In the genomic region with DNA sequence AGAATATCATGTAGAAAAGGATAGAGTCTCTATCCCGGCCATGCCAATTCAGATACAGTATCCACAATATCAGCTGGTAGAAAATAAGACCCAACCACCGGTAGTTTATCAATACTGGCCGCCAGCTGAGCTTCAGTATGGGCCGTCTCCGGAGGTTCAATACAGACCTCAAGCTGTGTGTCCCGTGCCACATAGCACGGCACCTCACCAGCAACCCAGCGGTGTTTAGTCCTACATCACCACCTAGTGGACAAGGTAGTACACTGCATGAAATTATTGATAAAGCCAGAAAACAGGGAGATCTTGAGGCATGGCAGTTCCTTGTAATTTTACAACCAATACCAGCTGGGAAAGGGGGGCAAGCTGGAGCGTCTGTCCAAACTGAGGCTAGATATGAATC, we compare ENCODE assay signal across 13 cellular contexts. TPM values are rescaled to one million over a fixed set of nuclear protein-coding genes. Genes with fewer than 3 reads are reported as not detected.
DNase-seq lines count a peak whose midpoint lies in the region; ATAC-seq, FAIRE-seq and TF ChIP-seq lines count a peak whose summit lies in the region.
"Not testable (repeated sequence)": the region's sequence is repeated elsewhere in the genome, so short reads cannot be mapped to it uniquely, and the experiment has no call there.
"Had no signal": no experiment of that assay in that cellular context is flagged by ENCODE, and none has a peak within 500 bp of the region (broad histone marks: within the 10 kb centered on the region; RNA-seq: fewer than 3 reads in every experiment).

No MANE protein-coding gene starts in this region.

- not testable (repeated sequence) for H3K4me1 ChIP-seq in H9 (ENCODE audit: insufficient read depth, low read length); K562 (replicated peaks in 1 of 2; ENCODE audit: control insufficient read depth in 2 of 2, insufficient read depth in 2 of 2, low read length in 2 of 2); endodermal cell (ENCODE audit: control insufficient read depth, insufficient read depth, low read length); liver (ENCODE audit: control insufficient read depth in 4 of 4, insufficient read depth in 4 of 4, low read length in 3 of 4); neural progenitor cell

- not testable (repeated sequence) for H3F3A ChIP-seq in neural progenitor cell (ENCODE audit: low read depth)

- H3K56ac ChIP-seq in H9 (ENCODE audit: insufficient read length, low read depth, low read length) = not testable (repeated sequence)

- not testable (repeated sequence) for H2AFZ ChIP-seq in H9 (ENCODE audit: low read length); K562 (ENCODE audit: low read depth, low read length); neural progenitor cell (replicated peaks)

- not testable (repeated sequence) for H2BK20ac ChIP-seq in H9 (ENCODE audit: low read depth, low read length, poor library complexity, severe bottlenecking)

- WGBS in H9 (ENCODE audit: extremely low coverage, insufficient read length, low lambda C conversion rate) = no CpG with 5 or more reads among the region's 9 CpGs
- 0% methylated on average over 1 of the region's 9 CpGs for WGBS in K562 (ENCODE audit: insufficient coverage, low coverage, missing lambda C conversion rate)
- WGBS in endodermal cell (ENCODE audit: insufficient coverage in 1 of 2, insufficient read length in 1 of 2), 2 experiments = 0% methylated on average over 1 of the region's 9 CpGs; no CpG with 5 or more reads in 1 of the 2 experiments
- 15% methylated on average over 2 of the region's 9 CpGs for WGBS in liver

- not testable (repeated sequence) for H2BK12ac ChIP-seq in H9 (ENCODE audit: insufficient read length, low read depth, low read length)

- H3K27me3 ChIP-seq in H9 (ENCODE audit: insufficient read depth, low read length); K562 (ENCODE audit: control insufficient read depth in 2 of 2, insufficient read depth in 2 of 2, low read length in 2 of 2); endodermal cell (ENCODE audit: control insufficient read depth, insufficient read depth, low read length, poor library complexity, severe bottlenecking); liver (ENCODE audit: control insufficient read depth in 4 of 4, insufficient read depth in 4 of 4, low read length in 3 of 4); neural progenitor cell: not testable (repeated sequence)

- not testable (repeated sequence) for H3K4me1 Mint-ChIP-seq in H9, endodermal cell, neural progenitor cell

- CTCF ChIA-PET in K562 (lab: Yijun Ruan, JAX; ENCODE audit: low intra/inter-chr PET ratio) = not testable (repeated sequence)

- not testable (repeated sequence) for TF ChIP-seq RAD21 in K562 (CRISPR knock-in tag; conservative IDR thresholded peaks at IDR 0.05 in 1 of 2, IDR thresholded peaks at IDR 0.05 in 1 of 2)
- TF ChIP-seq RAD21 in liver (IDR thresholded peaks at IDR 0.05) = peak; percentile 27 to 33

- H4K20me1 ChIP-seq in H9 (ENCODE audit: control insufficient read depth, insufficient read depth, insufficient read length); K562 (replicated peaks; ENCODE audit: control insufficient read depth, insufficient read depth, low read length); neural progenitor cell (ENCODE audit: low read depth): not testable (repeated sequence)

- H3K79me1 ChIP-seq in H9 (ENCODE audit: insufficient read depth, low read depth, low read length, poor library complexity, severe bottlenecking) = not testable (repeated sequence)

- in situ Hi-C loops in K562 (cut with MboI) = not testable (repeated sequence)

- not testable (repeated sequence) for H3K27ac Mint-ChIP-seq in H9, endodermal cell, neural progenitor cell

- TF ChIP-seq EP300 in K562 (IDR thresholded peaks at IDR 0.05; ENCODE audit: low read length) = not testable (repeated sequence)

- H3K9me3 Mint-ChIP-seq in H9 = peaks cover 18 to 27% of the 10 kb centered on the region in 2 experiments
- peaks cover 28% of the 10 kb centered on the region for H3K9me3 Mint-ChIP-seq in endodermal cell
- H3K9me3 Mint-ChIP-seq in neural progenitor cell = not testable (repeated sequence)

- not testable (repeated sequence) for TF ChIP-seq POLR2A in K562 (conservative IDR thresholded peaks at IDR 0.05)

- H2BK5ac ChIP-seq in H9 (ENCODE audit: insufficient read length, low read length) = not testable (repeated sequence)

- H3K36me3 Mint-ChIP-seq in H9 (ENCODE audit: insufficient read depth in 1 of 3, low read depth in 3 of 3); endodermal cell (ENCODE audit: low read depth); neural progenitor cell: not testable (repeated sequence)

- H3K9ac ChIP-seq in H9 (ENCODE audit: extremely low read depth, insufficient read length, low read length); K562 (ENCODE audit: insufficient read depth in 1 of 2, low read depth in 2 of 2, low read length in 2 of 2); endodermal cell (ENCODE audit: extremely low read depth, low read length, poor library complexity, severe bottlenecking); liver (ENCODE audit: low read depth in 1 of 2, low read length in 2 of 2); neural progenitor cell: not testable (repeated sequence)

- not testable (repeated sequence) for H3K79me2 ChIP-seq in H9 (ENCODE audit: insufficient read depth, low read length); K562 (ENCODE audit: control insufficient read depth, insufficient read depth, low read length); neural progenitor cell (ENCODE audit: low read depth)

- not testable (repeated sequence) for H3K27me3 Mint-ChIP-seq in H9 (ENCODE audit: low read depth); endodermal cell (ENCODE audit: insufficient read depth); neural progenitor cell (ENCODE audit: insufficient read depth, low read depth)

- H4K5ac ChIP-seq in H9 (ENCODE audit: insufficient read length, low read depth, low read length) = not testable (repeated sequence)

- not testable (repeated sequence) for H3K36me3 ChIP-seq in K562 (ENCODE audit: control insufficient read depth, insufficient read depth, low read length); endodermal cell (ENCODE audit: control insufficient read depth, insufficient read depth, low read length); liver (ENCODE audit: control insufficient read depth in 4 of 4, insufficient read depth in 3 of 4, low read depth in 1 of 4, low read length in 3 of 4); neural progenitor cell

- not testable (repeated sequence) for H3K4me2 ChIP-seq in H9 (ENCODE audit: insufficient read depth, insufficient read length, low read length); K562 (ENCODE audit: insufficient read depth, low read length); neural progenitor cell

- H4K8ac ChIP-seq in H9 (replicated peaks; ENCODE audit: insufficient read length, low read depth, low read length) = not testable (repeated sequence)

- H3K9me1 ChIP-seq in K562 (ENCODE audit: control insufficient read depth, insufficient read depth, low read length) = not testable (repeated sequence)

- ATAC-seq in K562 = peak; percentile 60; the same call in 1 of the 3 replicates

- H3K27ac ChIP-seq in H9 (ENCODE audit: insufficient read length, low read depth, low read length); K562 (ENCODE audit: extremely low read depth, low read depth, low read length); endodermal cell (ENCODE audit: low read depth, low read length); liver (ENCODE audit: low read depth in 1 of 2, low read length in 2 of 2); neural progenitor cell: not testable (repeated sequence)

- not testable (repeated sequence) for H3T11ph ChIP-seq in H9 (ENCODE audit: low read length)

- DNase-seq in D721Med (ENCODE audit: insufficient read length, low spot score); H9; LNCaP clone FGC (ENCODE audit: low read depth); K562 (ENCODE audit: extremely low read depth in 1 of 4, low spot score in 3 of 4); endodermal cell; neural progenitor cell (ENCODE audit: low spot score): not testable (repeated sequence)

- not testable (repeated sequence) for H2BK120ac ChIP-seq in H9 (ENCODE audit: low read depth, low read length, poor library complexity, severe bottlenecking)

- not testable (repeated sequence) for H4K91ac ChIP-seq in H9 (ENCODE audit: insufficient read length, low read depth, low read length)

- not testable (repeated sequence) for H3K23ac ChIP-seq in H9 (ENCODE audit: insufficient read length, low read depth, low read length)

- intact Hi-C loops in K562 (cut with micrococcal nuclease) = not testable (repeated sequence)

- not testable (repeated sequence) for BruUV-seq in K562 (replicated peaks; lab: Mats Ljungman, UMichigan)

- FAIRE-seq in D721Med (lab: Jason Lieb, UNC) = not testable (repeated sequence)
- FAIRE-seq in K562 (lab: Jason Lieb, UNC) = peak; percentile 72

- H3K4me3 ChIP-seq in LNCaP clone FGC (ENCODE audit: low read depth, low read length); K562; endodermal cell (ENCODE audit: low read length); liver (ENCODE audit: low read depth in 1 of 3, low read length in 3 of 3); neural progenitor cell: not testable (repeated sequence)

- not testable (repeated sequence) for H3K4ac ChIP-seq in H9 (ENCODE audit: low read depth, low read length)

- not testable (repeated sequence) for H3K14ac ChIP-seq in H9 (ENCODE audit: insufficient read depth, low read length)

- H3K9me3 ChIP-seq in H9 (ENCODE audit: control insufficient read depth, low read depth, low read length); K562 (replicated peaks; ENCODE audit: control insufficient read depth, insufficient read depth, low read depth, low read length); endodermal cell (ENCODE audit: control insufficient read depth, low read length); liver (ENCODE audit: control insufficient read depth in 4 of 4, low read length in 3 of 4); neural progenitor cell (ENCODE audit: low read depth): not testable (repeated sequence)

- TF ChIP-seq CTCF in D721Med (IDR thresholded peaks at IDR 0.05; ENCODE audit: insufficient read depth, missing control alignments) (peak; percentile 3), H9 (conservative IDR thresholded peaks at IDR 0.05) (peak; percentile 32; the same call in 2 of the 3 replicates), LNCaP clone FGC (IDR thresholded peaks at IDR 0.05; ENCODE audit: control insufficient read depth, extremely low read depth, insufficient read depth) (peak; percentile 25; the same call in 1 of the 2 replicates), endodermal cell (conservative IDR thresholded peaks at IDR 0.05) (peak; percentile 34), neural progenitor cell (IDR thresholded peaks at IDR 0.05) (peak; percentile 34)
- not testable (repeated sequence) for TF ChIP-seq CTCF in K562 (IDR thresholded peaks at IDR 0.05 in 2 of 3, conservative IDR thresholded peaks at IDR 0.05 in 1 of 3; ENCODE audit: insufficient read depth in 2 of 3, low read depth in 1 of 3, low read length in 3 of 3); liver (IDR thresholded peaks at IDR 0.05; ENCODE audit: low read depth, low read length, missing input control)

- not testable (repeated sequence) for H2AK5ac ChIP-seq in H9 (ENCODE audit: insufficient read length, low read length)

- not testable (repeated sequence) for H3K4me3 Mint-ChIP-seq in H9, endodermal cell, neural progenitor cell

- POLR2A ChIA-PET in K562 (lab: Yijun Ruan, JAX) = not testable (repeated sequence)

- not testable (repeated sequence) for H3K18ac ChIP-seq in H9 (ENCODE audit: insufficient read length, low read depth, low read length)

- not testable (repeated sequence) for H3K23me2 ChIP-seq in H9 (ENCODE audit: insufficient read length, low read depth, low read length, poor library complexity, severe bottlenecking)

- H2BK15ac ChIP-seq in H9 (ENCODE audit: low read depth, low read length) = not testable (repeated sequence)

RNA-seq across cellular contexts. Expression of a gene that starts 7.5 kb away (rescaled TPM):
- total RNA-seq in H9 (2021) (not detected in 2 replicates), K562 (2014; rRNA removed) (not detected in 2 replicates), K562 (2014; rRNA removed; fragmentation: Illumina TruSeq; extraction: Trizol) (not detected in 2 replicates), K562 (2015; rRNA removed; fragmentation: Illumina TruSeq; extraction: Trizol) (not detected in 2 replicates), K562 (2021) (not detected in 2 replicates), endodermal cell (not detected), liver (not detected), neural progenitor cell (ENCODE audit: low replicate concordance) (not detected in 2 replicates)
- not detected in 2 replicates for total RNA-seq in K562 (2011; cell fraction: chromatin; rRNA removed; ENCODE audit: low replicate concordance)
- not detected in 2 replicates for total RNA-seq in K562 (2011; cell fraction: nucleolus; rRNA removed)
- total RNA-seq in K562 (2011; cell fraction: nucleoplasm; rRNA removed) = not detected in 2 replicates
- polyA plus RNA-seq in K562 (2011; rRNA removed) (not detected in 2 replicates), K562 (2014; fragmentation: Illumina TruSeq; extraction: Trizol) (not detected in 2 replicates), K562 (2014; fragmentation: Nextera tagmentation; extraction: Ambion mirVana) (not detected), K562 (2014; rRNA removed) (not detected in 2 replicates), liver (not detected)
- polyA plus RNA-seq in K562 (2011; cell fraction: cytosol; rRNA removed) = not detected in 2 replicates
- not detected in 2 replicates for polyA plus RNA-seq in K562 (2011; cell fraction: nucleus; rRNA removed)
- polyA plus RNA-seq in K562 (2012) = not detected in 2 replicates
- not detected in 2 replicates for polyA minus RNA-seq in K562 (2011; rRNA and poly(A)+ RNA removed)
- not detected in 2 replicates for polyA minus RNA-seq in K562 (2011; cell fraction: cytosol; rRNA and poly(A)+ RNA removed)
- polyA minus RNA-seq in K562 (2011; cell fraction: nucleus; rRNA and poly(A)+ RNA removed) = not detected in 2 replicates
- polyA plus RNA-seq in endodermal cell (2013, experiment 1 of 2) = not detected
- not detected for polyA plus RNA-seq in endodermal cell (2013, experiment 2 of 2)
- total RNA-seq: Calu3; CD4-positive, alpha-beta memory T cell; GM12878; GM23338; H4 had no signal
- polyA plus RNA-seq: A549; CD4-positive, alpha-beta memory T cell; GM12878; GM23338 had no signal

RNA-seq across cellular contexts. Expression of a gene that starts 17.3 kb away (rescaled TPM):
- total RNA-seq in H9 (2021) (not detected in 2 replicates), K562 (2014; rRNA removed) (not detected in 2 replicates), K562 (2014; rRNA removed; fragmentation: Illumina TruSeq; extraction: Trizol) (not detected in 2 replicates), K562 (2015; rRNA removed; fragmentation: Illumina TruSeq; extraction: Trizol) (not detected in 2 replicates), K562 (2021) (not detected in 2 replicates), endodermal cell (not detected), liver (not detected), neural progenitor cell (ENCODE audit: low replicate concordance) (not detected in 2 replicates)
- total RNA-seq in K562 (2011; cell fraction: chromatin; rRNA removed; ENCODE audit: low replicate concordance) = not detected in 2 replicates
- total RNA-seq in K562 (2011; cell fraction: nucleolus; rRNA removed) = not detected in 2 replicates
- total RNA-seq in K562 (2011; cell fraction: nucleoplasm; rRNA removed) = not detected in 2 replicates
- polyA plus RNA-seq in K562 (2011; rRNA removed) (not detected in 2 replicates), K562 (2014; fragmentation: Illumina TruSeq; extraction: Trizol) (not detected in 2 replicates), K562 (2014; fragmentation: Nextera tagmentation; extraction: Ambion mirVana) (not detected), K562 (2014; rRNA removed) (not detected in 2 replicates), liver (not detected)
- polyA plus RNA-seq in K562 (2011; cell fraction: cytosol; rRNA removed) = not detected in 2 replicates
- not detected in 2 replicates for polyA plus RNA-seq in K562 (2011; cell fraction: nucleus; rRNA removed)
- not detected in 2 replicates for polyA plus RNA-seq in K562 (2012)
- polyA minus RNA-seq in K562 (2011; rRNA and poly(A)+ RNA removed) = not detected in 2 replicates
- not detected in 2 replicates for polyA minus RNA-seq in K562 (2011; cell fraction: cytosol; rRNA and poly(A)+ RNA removed)
- polyA minus RNA-seq in K562 (2011; cell fraction: nucleus; rRNA and poly(A)+ RNA removed) = not detected in 2 replicates
- not detected for polyA plus RNA-seq in endodermal cell (2013, experiment 1 of 2)
- polyA plus RNA-seq in endodermal cell (2013, experiment 2 of 2) = not detected
- total RNA-seq: Calu3; CD4-positive, alpha-beta memory T cell; GM12878; GM23338; H4 had no signal
- polyA plus RNA-seq: A549; CD4-positive, alpha-beta memory T cell; GM12878; GM23338 had no signal

RNA-seq across cellular contexts. Expression of a gene that starts 35.0 kb away (rescaled TPM):
- total RNA-seq in H9 (2021) (not detected in 2 replicates), K562 (2014; rRNA removed) (not detected in 2 replicates), K562 (2014; rRNA removed; fragmentation: Illumina TruSeq; extraction: Trizol) (not detected in 2 replicates), K562 (2015; rRNA removed; fragmentation: Illumina TruSeq; extraction: Trizol) (not detected in 2 replicates), K562 (2021) (not detected in 2 replicates), endodermal cell (not detected), liver (not detected), neural progenitor cell (ENCODE audit: low replicate concordance) (not detected in 2 replicates)
- total RNA-seq in K562 (2011; cell fraction: chromatin; rRNA removed; ENCODE audit: low replicate concordance) = not detected in 2 replicates
- not detected in 2 replicates for total RNA-seq in K562 (2011; cell fraction: nucleolus; rRNA removed)
- total RNA-seq in K562 (2011; cell fraction: nucleoplasm; rRNA removed) = not detected in 2 replicates
- polyA plus RNA-seq in K562 (2011; rRNA removed) (not detected in 2 replicates), K562 (2014; fragmentation: Illumina TruSeq; extraction: Trizol) (not detected in 2 replicates), K562 (2014; fragmentation: Nextera tagmentation; extraction: Ambion mirVana) (not detected), K562 (2014; rRNA removed) (not detected in 2 replicates), liver (not detected)
- polyA plus RNA-seq in K562 (2011; cell fraction: cytosol; rRNA removed) = not detected in 2 replicates
- not detected in 2 replicates for polyA plus RNA-seq in K562 (2011; cell fraction: nucleus; rRNA removed)
- not detected in 2 replicates for polyA plus RNA-seq in K562 (2012)
- not detected in 2 replicates for polyA minus RNA-seq in K562 (2011; rRNA and poly(A)+ RNA removed)
- not detected in 2 replicates for polyA minus RNA-seq in K562 (2011; cell fraction: cytosol; rRNA and poly(A)+ RNA removed)
- not detected in 2 replicates for polyA minus RNA-seq in K562 (2011; cell fraction: nucleus; rRNA and poly(A)+ RNA removed)
- polyA plus RNA-seq in endodermal cell (2013, experiment 1 of 2) = not detected
- not detected for polyA plus RNA-seq in endodermal cell (2013, experiment 2 of 2)
- total RNA-seq: Calu3; CD4-positive, alpha-beta memory T cell; GM12878; GM23338; H4 had no signal
- polyA plus RNA-seq: A549; CD4-positive, alpha-beta memory T cell; GM12878; GM23338 had no signal

RNA-seq across cellular contexts. Expression of a gene that starts 39.1 kb away (rescaled TPM):
- total RNA-seq in H9 (2021) (not detected in 2 replicates), K562 (2014; rRNA removed) (not detected in 2 replicates), K562 (2014; rRNA removed; fragmentation: Illumina TruSeq; extraction: Trizol) (not detected in 2 replicates), K562 (2015; rRNA removed; fragmentation: Illumina TruSeq; extraction: Trizol) (not detected in 2 replicates), K562 (2021) (not detected in 2 replicates), endodermal cell (not detected), liver (not detected), neural progenitor cell (ENCODE audit: low replicate concordance) (not detected in 2 replicates)
- not detected in 2 replicates for total RNA-seq in K562 (2011; cell fraction: chromatin; rRNA removed; ENCODE audit: low replicate concordance)
- not detected in 2 replicates for total RNA-seq in K562 (2011; cell fraction: nucleolus; rRNA removed)
- total RNA-seq in K562 (2011; cell fraction: nucleoplasm; rRNA removed) = not detected in 2 replicates
- polyA plus RNA-seq in K562 (2011; rRNA removed) (not detected in 2 replicates), K562 (2014; fragmentation: Illumina TruSeq; extraction: Trizol) (not detected in 2 replicates), K562 (2014; fragmentation: Nextera tagmentation; extraction: Ambion mirVana) (not detected), K562 (2014; rRNA removed) (not detected in 2 replicates), liver (not detected)
- not detected in 2 replicates for polyA plus RNA-seq in K562 (2011; cell fraction: cytosol; rRNA removed)
- not detected in 2 replicates for polyA plus RNA-seq in K562 (2011; cell fraction: nucleus; rRNA removed)
- polyA plus RNA-seq in K562 (2012) = not detected in 2 replicates
- polyA minus RNA-seq in K562 (2011; rRNA and poly(A)+ RNA removed) = not detected in 2 replicates
- polyA minus RNA-seq in K562 (2011; cell fraction: cytosol; rRNA and poly(A)+ RNA removed) = not detected in 2 replicates
- not detected in 2 replicates for polyA minus RNA-seq in K562 (2011; cell fraction: nucleus; rRNA and poly(A)+ RNA removed)
- polyA plus RNA-seq in endodermal cell (2013, experiment 1 of 2) = not detected
- not detected for polyA plus RNA-seq in endodermal cell (2013, experiment 2 of 2)
- total RNA-seq: Calu3; CD4-positive, alpha-beta memory T cell; GM12878; GM23338; H4 had no signal
- polyA plus RNA-seq: A549; CD4-positive, alpha-beta memory T cell; GM12878; GM23338 had no signal

RNA-seq across cellular contexts. Expression of a gene that starts 51.1 kb away (rescaled TPM):
- total RNA-seq in H9 (2021) (not detected in 2 replicates), K562 (2014; rRNA removed) (not detected in 2 replicates), K562 (2014; rRNA removed; fragmentation: Illumina TruSeq; extraction: Trizol) (not detected in 2 replicates), K562 (2015; rRNA removed; fragmentation: Illumina TruSeq; extraction: Trizol) (not detected in 2 replicates), K562 (2021) (not detected in 2 replicates), endodermal cell (not detected), liver (under 1 TPM in 1 of 2 donors, not detected in 1; 0.17 TPM), neural progenitor cell (ENCODE audit: low replicate concordance) (not detected in 2 replicates)
- total RNA-seq in K562 (2011; cell fraction: chromatin; rRNA removed; ENCODE audit: low replicate concordance) = not detected in 2 replicates
- not detected in 2 replicates for total RNA-seq in K562 (2011; cell fraction: nucleolus; rRNA removed)
- total RNA-seq in K562 (2011; cell fraction: nucleoplasm; rRNA removed) = not detected in 2 replicates
- polyA plus RNA-seq in K562 (2011; rRNA removed) (not detected in 2 replicates), K562 (2014; fragmentation: Illumina TruSeq; extraction: Trizol) (not detected in 2 replicates), K562 (2014; fragmentation: Nextera tagmentation; extraction: Ambion mirVana) (not detected), K562 (2014; rRNA removed) (not detected in 2 replicates), liver (under 1 TPM in 1 of 2 donors, not detected in 1; 0.12 TPM)
- polyA plus RNA-seq in K562 (2011; cell fraction: cytosol; rRNA removed) = not detected in 2 replicates
- not detected in 2 replicates for polyA plus RNA-seq in K562 (2011; cell fraction: nucleus; rRNA removed)
- polyA plus RNA-seq in K562 (2012) = not detected in 2 replicates
- not detected in 2 replicates for polyA minus RNA-seq in K562 (2011; rRNA and poly(A)+ RNA removed)
- polyA minus RNA-seq in K562 (2011; cell fraction: cytosol; rRNA and poly(A)+ RNA removed) = not detected in 2 replicates
- not detected in 2 replicates for polyA minus RNA-seq in K562 (2011; cell fraction: nucleus; rRNA and poly(A)+ RNA removed)
- not detected for polyA plus RNA-seq in endodermal cell (2013, experiment 1 of 2)
- not detected for polyA plus RNA-seq in endodermal cell (2013, experiment 2 of 2)
- total RNA-seq: Calu3; CD4-positive, alpha-beta memory T cell; GM12878; GM23338; H4 had no signal
- polyA plus RNA-seq: A549; CD4-positive, alpha-beta memory T cell; GM12878; GM23338 had no signal
